In genomic region chr21:17295997-17296396, GRCh38 we compare ENCODE assay signal across 26 cellular contexts.
DNase-seq lines count a peak whose midpoint lies in the region; ATAC-seq, FAIRE-seq and TF ChIP-seq lines count a peak whose summit lies in the region.
"Had no signal": no experiment of that assay in that cellular context is flagged by ENCODE, and none has a peak within 500 bp of the region (broad histone marks: within the 10 kb centered on the region; RNA-seq: fewer than 3 reads in every experiment).

No MANE protein-coding gene starts in this region.

- H3K36me3 ChIP-seq in HepG2 (replicated peaks in 1 of 2; ENCODE audit: control insufficient read depth in 1 of 2, insufficient read depth in 2 of 2, low read length in 2 of 2) (no peaks in the 10 kb centered on the region), heart right ventricle (no peaks in the 10 kb centered on the region)
- H3K36me3 ChIP-seq: BLaER1 had no signal

- H3K79me2 ChIP-seq in HepG2 (ENCODE audit: insufficient read depth, low read length): no peaks in the 10 kb centered on the region

- H3K4me2 ChIP-seq in HepG2 (ENCODE audit: low read depth, low read length): no peak overlapping the region
- H3K4me2 ChIP-seq: BLaER1 had no signal

- H3K27me3 Mint-ChIP-seq in stimulated activated memory B cell treated with anti-CD40 and anti-IgM and Interleukin-4, amounts not matched to agents 10 μg/mL and 1 μg/mL and 100 μg/mL, for 72 hours: no peaks in the 10 kb centered on the region
- H3K27me3 Mint-ChIP-seq: B cell; CD4-positive, CD25-positive, alpha-beta regulatory T cell had no signal

- H3K9me3 Mint-ChIP-seq in stimulated activated memory B cell treated with anti-CD40 and anti-IgM and Interleukin-4, amounts not matched to agents 10 μg/mL and 1 μg/mL and 100 μg/mL, for 72 hours: peaks cover 21% of the 10 kb centered on the region

- H3K4me1 Mint-ChIP-seq in stimulated activated memory B cell treated with anti-CD40 and anti-IgM and Interleukin-4, amounts not matched to agents 10 μg/mL and 1 μg/mL and 100 μg/mL, for 72 hours: no peaks in the 10 kb centered on the region
- H3K4me1 Mint-ChIP-seq: B cell; CD4-positive, CD25-positive, alpha-beta regulatory T cell; H9 had no signal

- TF ChIP-seq RAD21 in HepG2 (CRISPR knock-in tag; IDR thresholded peaks at IDR 0.05): no peak

- no CpG with 5 or more reads among the region's 5 CpGs for whole genome bisulfite sequencing in HepG2 (ENCODE audit: low lambda C conversion rate)
- 62 to 72% methylated on average over 5 of the region's 5 CpGs for WGBS in heart right ventricle, 2 donors

- H3K4me3 Mint-ChIP-seq in stimulated activated memory B cell treated with anti-CD40 and anti-IgM and Interleukin-4, amounts not matched to agents 10 μg/mL and 1 μg/mL and 100 μg/mL, for 72 hours: no peak overlapping the region
- H3K4me3 Mint-ChIP-seq: B cell; CD4-positive, CD25-positive, alpha-beta regulatory T cell; CD8-positive, alpha-beta T cell; H9 had no signal

- H3K9me3 ChIP-seq in HepG2 (ENCODE audit: low read length) (no peaks in the 10 kb centered on the region), heart right ventricle (peaks cover 0 to 65% (median 12%) of the 10 kb centered on the region in 11 donors)

- no peak for TF ChIP-seq POLR2A in HepG2 (IDR thresholded peaks at IDR 0.05; ENCODE audit: insufficient read depth in 1 of 2, low read depth in 2 of 2, low read length in 2 of 2)

- POLR2A ChIA-PET in HepG2 (lab: Yijun Ruan, JAX): no interaction called here

- intact Hi-C loops in HepG2 (cut with micrococcal nuclease; ENCODE audit: unreplicated experiment) (no loop called here), heart right ventricle (cut with DNase I) (no loop called here)

- no peak overlapping the region for H3K27ac Mint-ChIP-seq in stimulated activated memory B cell treated with anti-CD40 and anti-IgM and Interleukin-4, amounts not matched to agents 10 μg/mL and 1 μg/mL and 100 μg/mL, for 72 hours
- H3K27ac Mint-ChIP-seq: B cell; CD4-positive, CD25-positive, alpha-beta regulatory T cell; CD8-positive, alpha-beta T cell; H9 had no signal

- H2AFZ ChIP-seq in HepG2 (ENCODE audit: low read length): no peak overlapping the region
- H2AFZ ChIP-seq: GM23248 had no signal

- no peaks in the 10 kb centered on the region for H4K20me1 ChIP-seq in HepG2 (ENCODE audit: insufficient read depth, low read length)
- H4K20me1 ChIP-seq: BLaER1 had no signal

- H3K27me3 ChIP-seq in HepG2 (ENCODE audit: control insufficient read depth in 1 of 2, insufficient read depth in 2 of 2, low read length in 2 of 2) (no peaks in the 10 kb centered on the region; a peak in 1 of 5 replicates), heart right ventricle (no peaks in the 10 kb centered on the region)
- H3K27me3 ChIP-seq: BLaER1 had no signal

- DNase-seq in activated gamma-delta T cell (lab: John Stamatoyannopoulos, UW) (peak; percentile 4), activated gamma-delta T cell treated with Interleukin-2 at 50 U/mL for 16 hours (no peak), HepG2 (ENCODE audit: low spot score) (no peak), medulla oblongata (ENCODE audit: extremely low spot score) (no peak), heart right ventricle (no peak)
- DNase-seq in activated T-cell treated with anti-CD3 and anti-CD28 coated beads, Interleukin-2, amount 50 U/mL, for 48 hours: no peak
- DNase-seq: Caco-2; CD4-positive, CD25-positive, alpha-beta regulatory T cell; CD8-positive, alpha-beta T cell; DMS 273 treated with DMSO at 0.1 percent for 48 hours; DMS79; EL; GDM1; GM23248; H9 had no signal

- no peak for TF ChIP-seq EP300 in HepG2 (IDR thresholded peaks at IDR 0.05; ENCODE audit: low read depth in 2 of 2, low read length in 2 of 2)
- no peak for TF ChIP-seq EP300 in HepG2 (CRISPR knock-in tag; IDR thresholded peaks at IDR 0.05; ENCODE audit: borderline replicate concordance)

- FAIRE-seq in HepG2 (lab: Jason Lieb, UNC): no peak
- FAIRE-seq: A204.1, D721Med, GM12892, GM19239, H1 had no signal

- in situ Hi-C loops in HepG2 (cut with HindIII; ENCODE audit: extremely low pct_ligation_motif_present, low pct_unique_long_range_greater_than_20kb): no loop called here

- CTCF ChIA-PET in HepG2 (lab: Yijun Ruan, JAX; ENCODE audit: low intra/inter-chr PET ratio, low total read pairs): no interaction called here

- H3K4me3 ChIP-seq in HepG2 (replicated peaks in 1 of 3; ENCODE audit: insufficient read depth in 1 of 3, low read depth in 2 of 3, low read length in 3 of 3) (no peak overlapping the region), heart right ventricle (no peak overlapping the region)
- H3K4me3 ChIP-seq: BLaER1, GM23248 had no signal

- H3K4me1 ChIP-seq in HepG2 (ENCODE audit: insufficient read depth, low read length) (no peaks in the 10 kb centered on the region), heart right ventricle (no peaks in the 10 kb centered on the region)
- H3K4me1 ChIP-seq: BLaER1, Caco-2 had no signal

- H3K36me3 Mint-ChIP-seq in stimulated activated memory B cell treated with anti-CD40 and anti-IgM and Interleukin-4, amounts not matched to agents 10 μg/mL and 1 μg/mL and 100 μg/mL, for 72 hours: no peaks in the 10 kb centered on the region
- H3K36me3 Mint-ChIP-seq: CD4-positive, CD25-positive, alpha-beta regulatory T cell; CD8-positive, alpha-beta T cell had no signal

- TF ChIP-seq CTCF in HepG2 (CRISPR knock-in tag; IDR thresholded peaks at IDR 0.05) (peak; percentile 27), heart right ventricle (IDR thresholded peaks at IDR 0.05) (no peak)

- BruUV-seq in HepG2 (replicated peaks; lab: Mats Ljungman, UMichigan): no TSS peak

- H3K27ac ChIP-seq in HepG2 (ENCODE audit: extremely low read length, insufficient read depth, low read length) (no peak overlapping the region), heart right ventricle (no peak overlapping the region)
- H3K27ac ChIP-seq: 22Rv1, BLaER1, C4-2B, GM23248 had no signal

- ATAC-seq in HepG2: peak; percentile 57
- peak; percentile 31 for ATAC-seq in stimulated activated memory B cell treated with anti-CD40 and anti-IgM and Interleukin-4, amounts not matched to agents 10 μg/mL and 1 μg/mL and 100 μg/mL, for 72 hours
- ATAC-seq in heart right ventricle: no peak
- ATAC-seq: CD8-positive, alpha-beta T cell; HCT116 had no signal

- no peak overlapping the region for H3K9ac ChIP-seq in HepG2 (ENCODE audit: insufficient read depth, low read depth, low read length)
- H3K9ac ChIP-seq: BLaER1, GM23248 had no signal

TF ChIP-seq in HepG2, 621 proteins besides CTCF, POLR2A, EP300 and RAD21:
- TF ChIP-seq STAG1 (CRISPR knock-in tag; IDR thresholded peaks at IDR 0.05) (peak; percentile 45), ZNF7 (CRISPR knock-in tag; IDR thresholded peaks at IDR 0.05) (no peak)
TF ChIP-seq in HepG2: peak in this region for 1.

Comparison
In these comparisons a context has a peak if more than half of its experiments do, and no peak if none do; other contexts are left out.
1. ATAC-seq: peak in HepG2 (single experiment) and stimulated activated memory B cell treated with anti-CD40 and anti-IgM and Interleukin-4, amounts not matched to agents 10 μg/mL and 1 μg/mL and 100 μg/mL, for 72 hours (single experiment); none in heart right ventricle (0 of 8).